8 cellular contexts compared by ENCODE assay signal in the genomic region with DNA sequence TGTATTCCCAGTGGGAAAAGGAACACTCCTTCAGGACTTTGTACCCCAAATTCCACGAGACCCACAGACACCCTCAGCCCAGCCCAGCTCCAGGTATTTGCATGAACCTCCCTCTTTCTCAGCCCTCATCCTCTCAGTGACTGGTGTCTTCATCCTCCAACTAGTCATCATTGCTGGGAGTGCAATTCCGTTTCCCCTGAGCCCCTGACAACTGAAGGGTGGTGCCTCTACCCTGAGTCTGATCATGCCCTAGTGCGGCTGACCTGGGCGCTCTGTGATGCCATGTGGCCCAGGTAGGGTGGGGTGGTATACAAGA. TPM values are rescaled to one million over a fixed set of nuclear protein-coding genes. Genes with fewer than 3 reads are reported as not detected.
DNase-seq lines count a peak whose midpoint lies in the region; ATAC-seq, FAIRE-seq and TF ChIP-seq lines count a peak whose summit lies in the region.

No MANE protein-coding gene starts in this region.

- peak; percentile 4 for ATAC-seq in GM18499 (IDR thresholded peaks at IDR 0.05; ENCODE audit: insufficient read depth, unreplicated experiment)
- peak; percentile 3 for ATAC-seq in Panc1

- H3K4me3 ChIP-seq in Panc1 (ENCODE audit: low read depth in 2 of 2, low read length in 2 of 2) (peak overlapping the region; percentile 55 to 72), fibroblast of the aortic adventitia (ENCODE audit: low read depth, low read length) (peak overlapping the region; percentile 69), spleen (peak overlapping the region; percentile 37 to 82 (median 64))

- no peaks in the 10 kb centered on the region for H3K9me3 Mint-ChIP-seq in HFFc6

- H3K27ac ChIP-seq in Panc1 (ENCODE audit: low read length): peak overlapping the region; percentile 45; the same call in 1 of the 2 replicates
- peak overlapping the region; percentile 30 to 89 (median 84) for H3K27ac ChIP-seq in spleen

- H3K9me3 ChIP-seq in Panc1 (ENCODE audit: control insufficient read depth, insufficient read depth, low read depth, low read length): no peaks in the 10 kb centered on the region
- H3K9me3 ChIP-seq in spleen: no peaks in the 10 kb centered on the region

- no peak for TF ChIP-seq CTCF in HFFc6 (IDR thresholded peaks at IDR 0.05)
- TF ChIP-seq CTCF in Panc1 (IDR thresholded peaks at IDR 0.05): no peak
- TF ChIP-seq CTCF in fibroblast of the aortic adventitia (IDR thresholded peaks at IDR 0.05; ENCODE audit: insufficient read depth, low read length): no peak
- TF ChIP-seq CTCF in spleen (IDR thresholded peaks at IDR 0.05 in 8 of 11, conservative IDR thresholded peaks at IDR 0.05 in 3 of 11): no peak

- WGBS in spleen, 5 donors: 16 to 25% (median 19%) methylated on average over 4 of the region's 4 CpGs

- FAIRE-seq in GM19239 (lab: Jason Lieb, UNC): no peak

- no peak for TF ChIP-seq POLR2A in spleen (IDR thresholded peaks at IDR 0.05)

- CTCF ChIA-PET in Panc1 (lab: Charles Lee): no interaction called here

- peaks cover 11% of the 10 kb centered on the region for H3K27me3 Mint-ChIP-seq in HFFc6 (ENCODE audit: insufficient read depth)

- POLR2A ChIA-PET in Panc1 (lab: Charles Lee): no interaction called here

- peak overlapping the region; percentile 87 for H3K4me3 Mint-ChIP-seq in HFFc6

- peaks cover 39% of the 10 kb centered on the region for H3K4me1 Mint-ChIP-seq in HFFc6 (ENCODE audit: low read depth)

- in situ Hi-C loops in Panc1 (cut with HindIII; ENCODE audit: low pct_unique_long_range_greater_than_20kb, low sequenced_read_pairs): no loop called here

- peaks cover 3% of the 10 kb centered on the region; the same call in 1 of the 2 replicates for H3K27me3 ChIP-seq in Panc1 (ENCODE audit: control insufficient read depth, insufficient read depth, low read length)
- no peaks in the 10 kb centered on the region for H3K27me3 ChIP-seq in spleen (replicated peaks in 1 of 7)

- no peak for DNase-seq in HFFc6
- DNase-seq in Panc1 (ENCODE audit: low read depth, low spot score): no peak
- no peak for DNase-seq in fibroblast of the aortic adventitia (ENCODE audit: low read depth)
- DNase-seq in spleen: no peak
- no peak for DNase-seq in hippocampal formation (lab: John Stamatoyannopoulos, UW)
- DNase-seq in GM19239 (ENCODE audit: insufficient read length, low spot score): no peak
- DNase-seq in posterior vena cava (ENCODE audit: low spot score): no peak

- H3K4me1 ChIP-seq in Panc1 (ENCODE audit: control insufficient read depth, insufficient read depth, low read length): peaks cover 15% of the 10 kb centered on the region
- peaks cover 19 to 49% (median 32%) of the 10 kb centered on the region in 6 donors for H3K4me1 ChIP-seq in spleen

- no peaks in the 10 kb centered on the region for H3K36me3 Mint-ChIP-seq in HFFc6 (ENCODE audit: low read depth)

- H3K36me3 ChIP-seq in Panc1 (ENCODE audit: control insufficient read depth, insufficient read depth, low read length) (no peaks in the 10 kb centered on the region; the same call in 1 of the 2 replicates), spleen (no peaks in the 10 kb centered on the region)

- BruUV-seq in Panc1 (replicated peaks; lab: Mats Ljungman, UMichigan): no TSS peak

- H3K27ac Mint-ChIP-seq in HFFc6: no peak overlapping the region; the same call in 1 of the 2 replicates

- intact Hi-C loops in Panc1 (cut with micrococcal nuclease; ENCODE audit: unreplicated experiment): no loop called here
- intact Hi-C loops in spleen (cut with DNase I; ENCODE audit: low total_unique reads): no loop called here
- intact Hi-C loops in posterior vena cava (cut with DNase I): no loop called here

RNA-seq across cellular contexts. Expression of gene ZNF692, which starts 3.8 kb away (rescaled TPM):
- 10 to 100 TPM; 18.4 to 28.9 (median 21.1) TPM for total RNA-seq in HFFc6 (2021; fragmentation: NEBNext Ultra II Directional; extraction: Animal tissue kit (Norgen Biotek cat#: 25700))
- total RNA-seq in Panc1 (2021; ENCODE audit: unreplicated experiment) (62.3 TPM), fibroblast of the aortic adventitia (ENCODE audit: low replicate concordance) (8.9 and 9.6 TPM in 2 replicates), spleen (10 to 100 TPM; 33.5 to 81.1 (median 45.9) TPM), posterior vena cava (10 to 100 TPM; 14.7 to 17.6 TPM)
- 64.1 TPM for polyA plus RNA-seq in Panc1 (2012; ENCODE audit: insufficient read length)
- polyA plus RNA-seq in spleen: 100 to 1,000 TPM in 2 of 3 donors, 10 to 100 TPM in 1; 57.1 to 138 (median 125) TPM

RNA-seq across cellular contexts. Expression of gene ZNF672, which starts 24.6 kb away (rescaled TPM):
- total RNA-seq in HFFc6 (2021; fragmentation: NEBNext Ultra II Directional; extraction: Animal tissue kit (Norgen Biotek cat#: 25700)): 10 to 100 TPM; 13.8 to 20.8 (median 17.6) TPM
- 36.2 TPM for total RNA-seq in Panc1 (2021; ENCODE audit: unreplicated experiment)
- 33.1 TPM for polyA plus RNA-seq in Panc1 (2012; ENCODE audit: insufficient read length)
- 12.9 and 14.0 TPM in 2 replicates for total RNA-seq in fibroblast of the aortic adventitia (ENCODE audit: low replicate concordance)
- total RNA-seq in spleen: 10 to 100 TPM; 32.6 to 43.1 (median 41.3) TPM
- polyA plus RNA-seq in spleen: 10 to 100 TPM; 13.2 to 19.8 (median 16.6) TPM
- 10 to 100 TPM; 17.6 to 23.4 TPM for total RNA-seq in posterior vena cava

RNA-seq across cellular contexts. Expression of gene SH3BP5L, which starts 36.9 kb away (rescaled TPM):
- 10 to 100 TPM; 29.8 to 42.1 (median 32.2) TPM for total RNA-seq in HFFc6 (2021; fragmentation: NEBNext Ultra II Directional; extraction: Animal tissue kit (Norgen Biotek cat#: 25700))
- total RNA-seq in Panc1 (2021; ENCODE audit: unreplicated experiment) (23.9 TPM), fibroblast of the aortic adventitia (ENCODE audit: low replicate concordance) (20.2 and 21.8 TPM in 2 replicates), spleen (10 to 100 TPM; 29.1 to 43.3 (median 30.7) TPM), posterior vena cava (10 to 100 TPM; 17.5 to 18.4 TPM)
- 28.4 TPM for polyA plus RNA-seq in Panc1 (2012; ENCODE audit: insufficient read length)
- polyA plus RNA-seq in spleen: 10 to 100 TPM; 10.1 to 23.1 (median 11.3) TPM

RNA-seq across cellular contexts. Expression of gene PGBD2, which starts 43.4 kb away (rescaled TPM):
- 1 to 10 TPM; 3.4 to 4.7 (median 3.6) TPM for total RNA-seq in HFFc6 (2021; fragmentation: NEBNext Ultra II Directional; extraction: Animal tissue kit (Norgen Biotek cat#: 25700))
- 7.1 TPM for total RNA-seq in Panc1 (2021; ENCODE audit: unreplicated experiment)
- 5.3 TPM for polyA plus RNA-seq in Panc1 (2012; ENCODE audit: insufficient read length)
- 3.1 and 4.7 TPM in 2 replicates for total RNA-seq in fibroblast of the aortic adventitia (ENCODE audit: low replicate concordance)
- total RNA-seq in spleen: 10 to 100 TPM in 6 of 7 donors, 1 to 10 TPM in 1; 10.0 to 23.1 (median 12.3) TPM
- 10 to 100 TPM in 1 of 3 donors, 1 to 10 TPM in 2; 7.2 to 11.7 (median 9.9) TPM for polyA plus RNA-seq in spleen
- 1 to 10 TPM; 2.7 to 3.7 TPM for total RNA-seq in posterior vena cava
